In genomic region chr7:24299192-24299591, GRCh38 we compare ENCODE assay signal across 23 cellular contexts. TPM values are rescaled to one million over a fixed set of nuclear protein-coding genes. Genes with fewer than 3 reads are reported as not detected.
"Had no signal": no experiment of that assay in that cellular context is flagged by ENCODE, and none has a peak within 500 bp of the region (broad histone marks: within the 10 kb centered on the region; RNA-seq: fewer than 3 reads in every experiment).

No MANE protein-coding gene starts in this region.

- H3K9me3 Mint-ChIP-seq: natural killer cell had no signal

- H3K4me3 Mint-ChIP-seq: natural killer cell; neural crest cell; stimulated activated memory B cell treated with anti-CD40 and anti-IgM and Interleukin-4, amounts not matched to agents 10 μg/mL and 1 μg/mL and 100 μg/mL, for 72 hours; stimulated activated naive CD8-positive, alpha-beta T cell treated with anti-CD3 and anti-CD28 coated beads, Interleukin-15, Interleukin-2, amounts not matched to agents 100 ng/mL and 50 ng/mL, for 24 hours had no signal

- H3K36me3 ChIP-seq: colonic mucosa, heart right ventricle, spleen, tibial nerve, upper lobe of right lung had no signal

- H3K4me3 ChIP-seq: colonic mucosa, heart right ventricle, mucosa of descending colon, spleen, tibial nerve, upper lobe of right lung had no signal

- H3K27ac ChIP-seq: colonic mucosa, heart right ventricle, spleen, tibial nerve, upper lobe of right lung had no signal

- H3K27ac Mint-ChIP-seq: natural killer cell; stimulated activated memory B cell treated with anti-CD40 and anti-IgM and Interleukin-4, amounts not matched to agents 10 μg/mL and 1 μg/mL and 100 μg/mL, for 72 hours; stimulated activated naive CD8-positive, alpha-beta T cell treated with anti-CD3 and anti-CD28 coated beads, Interleukin-15, Interleukin-2, amounts not matched to agents 100 ng/mL and 50 ng/mL, for 24 hours had no signal

- H3K36me3 Mint-ChIP-seq: natural killer cell had no signal

- DNase-seq: colonic mucosa; dermis blood vessel endothelial cell; erythroblast; foreskin melanocyte; heart right ventricle; hypothalamus; kidney glomerular epithelial cell; mammary epithelial cell; mucosa of descending colon; natural killer cell; spleen; stimulated activated CD4-positive, alpha-beta T cell treated with anti-CD3 and anti-CD28 coated beads, Interleukin-15, amount 100 ng/mL, for 24 hours; stimulated activated CD4-positive, alpha-beta T cell treated with anti-CD3 and anti-CD28 coated beads, Interleukin-1b, Interleukin-23, amount 100 ng/mL, for 48 hours; stimulated activated CD4-positive, alpha-beta T cell treated with anti-CD3 and anti-CD28 coated beads, Interleukin-4, amount 100 ng/mL, for 24 hours; upper lobe of right lung had no signal

- ATAC-seq: heart right ventricle; mucosa of descending colon; natural killer cell; sciatic nerve; stimulated activated memory B cell treated with anti-CD40 and anti-IgM and Interleukin-4, amounts not matched to agents 10 μg/mL and 1 μg/mL and 100 μg/mL, for 72 hours; upper lobe of right lung had no signal

- H3K9me3 ChIP-seq: colonic mucosa, mucosa of descending colon, tibial nerve, upper lobe of right lung had no signal

- H3K4me1 Mint-ChIP-seq: natural killer cell, neural crest cell had no signal

- H3K4me1 ChIP-seq: colonic mucosa, heart right ventricle, spleen, tibial nerve, upper lobe of right lung had no signal

- H3K27me3 ChIP-seq: colonic mucosa, heart right ventricle, tibial nerve, upper lobe of right lung had no signal

RNA-seq across cellular contexts. Expression of gene NPY, which starts 15.2 kb away (rescaled TPM):
- total RNA-seq: colonic mucosa, dermis blood vessel endothelial cell, glomerular endothelial cell, heart right ventricle, mammary epithelial cell, natural killer cell, neural crest cell, osteocyte, pulmonary artery endothelial cell, spleen, upper lobe of right lung had no signal
